In genomic region chr9:131407717-131408195, GRCh38 we compare ENCODE assay signal across 8 cellular contexts. TPM values are rescaled to one million over a fixed set of nuclear protein-coding genes. Genes with fewer than 3 reads are reported as not detected.
A peak's percentile ranks its signal among the peaks of the same experiment; 100 is the strongest.
DNase-seq lines count a peak whose midpoint lies in the region; ATAC-seq and TF ChIP-seq lines count a peak whose summit lies in the region.

No MANE protein-coding gene starts in this region.

- H3K4me3 ChIP-seq in dorsolateral prefrontal cortex (peak overlapping the region in 54 of 59 donors; percentile 1 to 60 (median 31)), lower lobe of right lung (peak overlapping the region; percentile 20), thoracic aorta (peak overlapping the region; percentile 42)

- ATAC-seq in lower lobe of right lung, result peak; percentile 78 to 85
- no peak for ATAC-seq in thoracic aorta (ENCODE audit: insufficient number of reproducible peaks, low FRiP score, low read depth)
- ATAC-seq in GM19351 (IDR thresholded peaks at IDR 0.05; ENCODE audit: unreplicated experiment), result no peak
- ATAC-seq in HG03521 (IDR thresholded peaks at IDR 0.05; ENCODE audit: unreplicated experiment), result no peak

- intact Hi-C loops in dorsolateral prefrontal cortex (cut with DNase I) (no loop called here), lower lobe of right lung (cut with DNase I) (no loop called here)

- TF ChIP-seq CTCF in dorsolateral prefrontal cortex (IDR thresholded peaks at IDR 0.05 in 54 of 56, conservative IDR thresholded peaks at IDR 0.05 in 2 of 56; ENCODE audit: low read depth in 1 of 56, partially characterized antibody in 56 of 56), result peak in 50 of 56 donors; percentile 23 to 68 (median 46)
- peak; percentile 47 for TF ChIP-seq CTCF in lower lobe of right lung (IDR thresholded peaks at IDR 0.05)
- peak; percentile 41 for TF ChIP-seq CTCF in thoracic aorta (IDR thresholded peaks at IDR 0.05)

- H3K9me3 ChIP-seq in lower lobe of right lung, result no peaks in the 10 kb centered on the region
- H3K9me3 ChIP-seq in thoracic aorta, result no peaks in the 10 kb centered on the region

- H3K4me1 ChIP-seq in lower lobe of right lung (peaks cover 85% of the 10 kb centered on the region), thoracic aorta (ENCODE audit: control insufficient read depth in 1 of 2, low read depth in 2 of 2) (peaks cover 66 to 94% of the 10 kb centered on the region in 2 donors)

- peak overlapping the region; percentile 19 to 96 (median 87) for H3K27ac ChIP-seq in dorsolateral prefrontal cortex
- peak overlapping the region; percentile 54 for H3K27ac ChIP-seq in lower lobe of right lung
- peak overlapping the region; percentile 47 to 59 for H3K27ac ChIP-seq in thoracic aorta

- H3K27me3 ChIP-seq in dorsolateral prefrontal cortex (no peaks in the 10 kb centered on the region), lower lobe of right lung (ENCODE audit: low read depth) (no peaks in the 10 kb centered on the region), thoracic aorta (replicated peaks; ENCODE audit: insufficient read depth) (no peaks in the 10 kb centered on the region)

- H3K36me3 ChIP-seq in lower lobe of right lung (no peaks in the 10 kb centered on the region), thoracic aorta (no peaks in the 10 kb centered on the region)

- peak; percentile 13 for DNase-seq in NCI-H748 (lab: John Stamatoyannopoulos, UW; ENCODE audit: unreplicated experiment)
- no peak for DNase-seq in NCI-H748 treated with DMSO at 0.1 percent for 48 hours (lab: John Stamatoyannopoulos, UW)
- peak; percentile 34 for DNase-seq in T-helper 22 cell (ENCODE audit: low read depth)
- peak in 6 of 10 donors; percentile 47 to 76 (median 62) for DNase-seq in dorsolateral prefrontal cortex
- peak; percentile 60 for DNase-seq in lower lobe of right lung
- DNase-seq in thoracic aorta (ENCODE audit: low spot score), result no peak

RNA-seq across cellular contexts. Expression of gene PRRC2B, which starts 13.9 kb away (rescaled TPM):
- total RNA-seq in dorsolateral prefrontal cortex, result 100 to 1,000 TPM; 234 to 434 (median 347) TPM
- total RNA-seq in lower lobe of right lung, result 170 TPM
- total RNA-seq in thoracic aorta, result 100 to 1,000 TPM; 162 to 198 TPM

Comparison
In these comparisons a context has a peak if more than half of its experiments do, and no peak if none do; other contexts are left out.
1. DNase-seq: peak in NCI-H748 (single experiment), T-helper 22 cell (single experiment), dorsolateral prefrontal cortex (6 of 10) and lower lobe of right lung (single experiment); none in NCI-H748 treated with DMSO at 0.1 percent for 48 hours (single experiment) and thoracic aorta (single experiment).
2. ATAC-seq: peak in lower lobe of right lung (2 of 2); none in thoracic aorta (single experiment), GM19351 (single experiment) and HG03521 (single experiment).
3. Peak in every context shown above with its lines, with median percentiles within 50 percentile points of each other: H3K27ac ChIP-seq, H3K4me3 ChIP-seq and CTCF ChIP-seq.